ENCODE assay signal across 11 cellular contexts in the genomic region with DNA sequence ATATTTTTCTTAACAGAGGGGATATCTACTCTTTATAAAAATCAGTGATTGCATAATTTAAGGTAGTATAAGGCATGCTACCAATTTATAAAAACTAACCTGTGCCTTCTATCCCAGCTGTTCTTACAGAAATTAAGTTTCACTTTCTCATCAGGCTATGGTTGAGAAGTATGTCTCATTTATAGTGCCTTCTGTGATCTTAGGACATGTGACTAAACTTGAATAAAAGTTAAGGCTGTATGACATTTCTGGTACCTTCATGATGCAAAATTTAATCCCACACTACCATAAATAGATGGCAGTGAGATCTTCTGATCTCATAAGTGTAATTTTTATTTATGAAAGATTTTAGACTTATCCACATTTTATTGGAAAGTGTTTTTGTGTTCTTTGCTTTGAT. TPM values are rescaled to one million over a fixed set of nuclear protein-coding genes. Genes with fewer than 3 reads are reported as not detected.
DNase-seq lines count a peak whose midpoint lies in the region; ATAC-seq and TF ChIP-seq lines count a peak whose summit lies in the region.
"Had no signal": no experiment of that assay in that cellular context is flagged by ENCODE, and none has a peak within 500 bp of the region (broad histone marks: within the 10 kb centered on the region; RNA-seq: fewer than 3 reads in every experiment).

No MANE protein-coding gene starts in this region.

- DNase-seq in CD8-positive, alpha-beta memory T cell, result no peak
- DNase-seq in GM20000 (ENCODE audit: low spot score), result peak; percentile 18
- DNase-seq in NAMALWA (ENCODE audit: low spot score), result peak; percentile 54
- peak; percentile 51 for DNase-seq in fibroblast of villous mesenchyme (ENCODE audit: low read depth)
- DNase-seq in activated CD8-positive, alpha-beta memory T cell treated with anti-CD3 and anti-CD28 coated beads, Interleukin-2, amount 50 U/mL, for 4 hours, result no peak
- no peak for DNase-seq in colonic mucosa
- DNase-seq in NCI-H446 (lab: John Stamatoyannopoulos, UW), result no peak
- DNase-seq: activated naive CD4-positive, alpha-beta T cell treated with Interleukin-2 at 50 U/mL for 16 hours; effector CD8-positive, alpha-beta T cell; NCI-H774 had no signal

- no peak overlapping the region for H3K9ac ChIP-seq in colonic mucosa (ENCODE audit: low read depth in 2 of 2, low read length in 2 of 2)

- H3K36me3 Mint-ChIP-seq in CD8-positive, alpha-beta memory T cell, result peaks cover 0 to 52% (median 13%) of the 10 kb centered on the region in 3 donors

- no peaks in the 10 kb centered on the region for H3K27me3 Mint-ChIP-seq in CD8-positive, alpha-beta memory T cell

- ATAC-seq in HG02970 (IDR thresholded peaks at IDR 0.05; ENCODE audit: low FRiP score, unreplicated experiment), result no peak

- H3K9me3 ChIP-seq in CD8-positive, alpha-beta memory T cell (ENCODE audit: low read length), result no peaks in the 10 kb centered on the region
- H3K9me3 ChIP-seq in colonic mucosa, result no peaks in the 10 kb centered on the region

- CTCF ChIA-PET in CD8-positive, alpha-beta memory T cell (lab: Charles Lee), result interaction anchor here (1.3 kb wide), 1 partner anchor 451 kb away, joined by 4 read pairs; no protein-coding TSS in a partner anchor

- intact Hi-C loops in colonic mucosa (cut with DNase I), result no loop called here

- H3K9me3 Mint-ChIP-seq in CD8-positive, alpha-beta memory T cell, result no peaks in the 10 kb centered on the region

- H3K27me3 ChIP-seq in CD8-positive, alpha-beta memory T cell (ENCODE audit: insufficient read depth, low read length, poor library complexity, severe bottlenecking), result no peaks in the 10 kb centered on the region
- H3K27me3 ChIP-seq in colonic mucosa, result no peaks in the 10 kb centered on the region

- peak overlapping the region in 6 of 7 donors; percentile 3 to 55 (median 36) for H3K4me3 Mint-ChIP-seq in CD8-positive, alpha-beta memory T cell

- no peak overlapping the region for H3K4me3 ChIP-seq in CD8-positive, alpha-beta memory T cell (ENCODE audit: low read length)
- H3K4me3 ChIP-seq in fibroblast of villous mesenchyme (ENCODE audit: low read depth, low read length), result no peak overlapping the region
- no peak overlapping the region for H3K4me3 ChIP-seq in colonic mucosa

- POLR2A ChIA-PET in CD8-positive, alpha-beta memory T cell (lab: Charles Lee), result interaction anchor here (0.6 to 1.1 kb wide), 2 partner anchors 12 to 395 kb away, joined by 4 read pairs; a partner anchor contains a TSS

- peak overlapping the region in 4 of 8 donors; percentile 14 to 66 (median 36) for H3K27ac Mint-ChIP-seq in CD8-positive, alpha-beta memory T cell

- TF ChIP-seq CTCF in GM20000 (IDR thresholded peaks at IDR 0.05; ENCODE audit: extremely low read depth, missing control alignments), result no peak
- no peak for TF ChIP-seq CTCF in fibroblast of villous mesenchyme (IDR thresholded peaks at IDR 0.05; ENCODE audit: insufficient read depth, low read depth, low read length)
- TF ChIP-seq CTCF in colonic mucosa (IDR thresholded peaks at IDR 0.05), result no peak

- H3K4me1 ChIP-seq in CD8-positive, alpha-beta memory T cell (ENCODE audit: insufficient read depth, low read length), result peaks cover 71% of the 10 kb centered on the region
- H3K4me1 ChIP-seq in colonic mucosa, result peaks cover 10% of the 10 kb centered on the region

- H3K4me1 Mint-ChIP-seq in CD8-positive, alpha-beta memory T cell, result peaks cover 81 to 96% (median 96%) of the 10 kb centered on the region in 3 donors

- no peak overlapping the region for H3K27ac ChIP-seq in CD8-positive, alpha-beta memory T cell (ENCODE audit: low read depth, low read length)
- H3K27ac ChIP-seq in colonic mucosa, result no peak overlapping the region

- no peaks in the 10 kb centered on the region for H3K36me3 ChIP-seq in CD8-positive, alpha-beta memory T cell (ENCODE audit: insufficient read depth, low read length)
- H3K36me3 ChIP-seq in colonic mucosa, result no peaks in the 10 kb centered on the region

RNA-seq across cellular contexts. Expression of a gene that starts 12.6 kb away (rescaled TPM):
- 10 to 100 TPM; 36.0 to 37.0 TPM for total RNA-seq in CD8-positive, alpha-beta memory T cell
- polyA plus RNA-seq in CD8-positive, alpha-beta memory T cell, result 19.8 TPM
- total RNA-seq in fibroblast of villous mesenchyme, result 58.9 and 91.1 TPM in 2 replicates
- total RNA-seq in colonic mucosa, result 10 to 100 TPM; 15.2 to 30.2 TPM

Comparison
In these comparisons a context has a peak if more than half of its experiments do, and no peak if none do; other contexts are left out.
1. DNase-seq: peak in GM20000 (single experiment), NAMALWA (single experiment) and fibroblast of villous mesenchyme (single experiment); none in CD8-positive, alpha-beta memory T cell (0 of 5), activated CD8-positive, alpha-beta memory T cell treated with anti-CD3 and anti-CD28 coated beads, Interleukin-2, amount 50 U/mL, for 4 hours (single experiment), colonic mucosa (single experiment) and NCI-H446 (0 of 2).